36 cellular contexts compared by ENCODE assay signal in genomic region chr18:23321996-23322395, GRCh38.
"Had no signal": no experiment of that assay in that cellular context is flagged by ENCODE, and none has a peak within 500 bp of the region (broad histone marks: within the 10 kb centered on the region; RNA-seq: fewer than 3 reads in every experiment).

No MANE protein-coding gene starts in this region.

- H3K27me3 Mint-ChIP-seq: activated B cell treated with CpG ODN at 0.5 μM for 24 hours; activated CD4-positive, alpha-beta memory T cell treated with anti-CD3 and anti-CD28 coated beads for 36 hours; activated naive CD8-positive, alpha-beta T cell treated with anti-CD3 and anti-CD28 coated beads for 36 hours had no signal

- H3K27ac Mint-ChIP-seq: activated B cell treated with CpG ODN at 0.5 μM for 24 hours; activated CD4-positive, alpha-beta memory T cell treated with anti-CD3 and anti-CD28 coated beads for 36 hours; activated naive CD8-positive, alpha-beta T cell treated with anti-CD3 and anti-CD28 coated beads for 36 hours had no signal

- DNase-seq: activated B cell treated with CpG ODN at 0.5 μM for 24 hours; activated CD4-positive, alpha-beta memory T cell treated with anti-CD3 and anti-CD28 coated beads for 36 hours; activated CD4-positive, alpha-beta T cell treated with anti-CD3 and anti-CD28 coated beads for 4 hours; activated CD4-positive, alpha-beta T cell treated with anti-CD3 and anti-CD28 coated beads, Interleukin-2, amount 50 U/mL, for 1 hour; activated CD4-positive, CD25-positive, alpha-beta regulatory T cell treated with anti-CD3 and anti-CD28 coated beads, Interleukin-2, amount 50 U/mL, for 72 hours; activated CD8-positive, alpha-beta memory T cell treated with anti-CD3 and anti-CD28 coated beads, Interleukin-2, amount 50 U/mL, for 4 hours; activated effector memory CD4-positive, alpha-beta T cell treated with Interleukin-2 at 50 U/mL for 16 hours; activated naive CD4-positive, alpha-beta T cell; activated naive CD4-positive, alpha-beta T cell treated with anti-CD3 and anti-CD28 coated beads, Interleukin-2, amount 50 U/mL, for 16 hours; activated naive CD8-positive, alpha-beta T cell treated with anti-CD3 and anti-CD28 coated beads for 36 hours; activated T-cell treated with anti-CD3 and anti-CD28 coated beads for 4 hours; activated T-cell treated with anti-CD3 and anti-CD28 coated beads, Interleukin-2, amount 50 U/mL, for 48 hours; amygdala; body of pancreas; KG1; MG63; NCI-H1048; NCI-H1105 treated with DMSO at 0.1 percent for 48 hours; NCI-H1436; NCI-H1694; NCI-H1930; NCI-H2081 treated with DMSO at 0.1 percent for 48 hours; NCI-H345; NCI-H524 treated with DMSO at 0.1 percent for 48 hours; PC-3; SIG-M5; SW 1271; T-helper 1 cell; T-helper 2 cell; T-helper 9 cell had no signal

- H3K36me3 ChIP-seq: ascending aorta, breast epithelium, MG63 had no signal

- H3K27me3 ChIP-seq: ascending aorta, body of pancreas, breast epithelium, MG63 had no signal

- H3K9me3 ChIP-seq: ascending aorta, body of pancreas, breast epithelium, MG63 had no signal

- H3K4me3 ChIP-seq: ascending aorta, body of pancreas, breast epithelium, MG63 had no signal

- H3K4me1 ChIP-seq: ascending aorta, body of pancreas, breast epithelium had no signal

- ATAC-seq: body of pancreas, PC-3, Right ventricle myocardium inferior, SK-N-SH treated with all-trans-retinoic acid at 6 μM for 48 hours had no signal

- H3K4me3 Mint-ChIP-seq: activated B cell treated with CpG ODN at 0.5 μM for 24 hours; activated CD4-positive, alpha-beta memory T cell treated with anti-CD3 and anti-CD28 coated beads for 36 hours; activated naive CD8-positive, alpha-beta T cell treated with anti-CD3 and anti-CD28 coated beads for 36 hours had no signal

- H3K9me3 Mint-ChIP-seq: activated CD4-positive, alpha-beta memory T cell treated with anti-CD3 and anti-CD28 coated beads for 36 hours had no signal

- H3K27ac ChIP-seq: ascending aorta, body of pancreas, RWPE1, VCaP had no signal
